22 cellular contexts compared by ENCODE assay signal in genomic region chr1:247100676-247101279, GRCh38.
"Had no signal": no experiment of that assay in that cellular context is flagged by ENCODE, and none has a peak within 500 bp of the region (broad histone marks: within the 10 kb centered on the region; RNA-seq: fewer than 3 reads in every experiment).

No MANE protein-coding gene starts in this region.

- H3K4me3 ChIP-seq: esophagus muscularis mucosa, heart right ventricle, left lung, lung, right lobe of liver, upper lobe of left lung, vagina had no signal

- ATAC-seq: activated CD8-positive, alpha-beta T cell treated with anti-CD3 and anti-CD28 coated beads for 36 hours; activated T-cell treated with anti-CD3 and anti-CD28 coated beads, Interleukin-2, amount 50 U/mL, for 4 hours; foreskin keratinocyte; heart right ventricle; left lung; natural killer cell treated with Interleukin-12 subunit alpha and Interleukin-12 subunit beta and Interleukin-15 and Interleukin-18, amount 100 ng/mL, for 72 hours; right lobe of liver; T-cell had no signal

- H3K27ac ChIP-seq: esophagus muscularis mucosa, foreskin keratinocyte, heart right ventricle, left lung, right lobe of liver, upper lobe of left lung, vagina had no signal

- H3K27me3 ChIP-seq: esophagus muscularis mucosa, foreskin keratinocyte, heart right ventricle, left lung, right lobe of liver, upper lobe of left lung, vagina had no signal

- H3K9me3 ChIP-seq: esophagus muscularis mucosa had no signal

- H3K4me3 Mint-ChIP-seq: activated B cell treated with CpG ODN at 0.5 μM for 24 hours; activated CD8-positive, alpha-beta T cell treated with anti-CD3 and anti-CD28 coated beads for 36 hours; activated T-cell treated with anti-CD3 and anti-CD28 coated beads, Interleukin-2, amount 50 U/mL, for 4 hours; natural killer cell treated with Interleukin-12 subunit alpha and Interleukin-12 subunit beta and Interleukin-15 and Interleukin-18, amount 100 ng/mL, for 72 hours; stimulated activated naive CD8-positive, alpha-beta T cell treated with anti-CD3 and anti-CD28 coated beads, Interleukin-15, Interleukin-2, amounts not matched to agents 100 ng/mL and 50 ng/mL, for 24 hours; T-cell had no signal

- DNase-seq: activated B cell treated with CpG ODN at 0.5 μM for 24 hours; activated CD4-positive, alpha-beta T cell treated with anti-CD3 and anti-CD28 coated beads, Interleukin-2, amount 50 U/mL, for 1 hour; activated CD8-positive, alpha-beta T cell treated with anti-CD3 and anti-CD28 coated beads for 36 hours; activated naive CD4-positive, alpha-beta T cell; activated T-cell treated with anti-CD3 and anti-CD28 coated beads, Interleukin-2, amount 50 U/mL, for 4 hours; amygdala; central memory CD4-positive, alpha-beta T cell; foreskin keratinocyte; heart right ventricle; left lung; mesendoderm; posterior cingulate gyrus; right lobe of liver; stimulated activated CD4-positive, alpha-beta T cell treated with anti-CD3 and anti-CD28 coated beads, Interleukin-12 subunit alpha, Interleukin-12 subunit beta, amount 100 ng/mL, for 4 hours; stimulated activated CD4-positive, alpha-beta T cell treated with anti-CD3 and anti-CD28 coated beads, Interleukin-4, amount 100 ng/mL, for 1 hour; T-cell; upper lobe of left lung had no signal

- H3K27me3 Mint-ChIP-seq: activated B cell treated with CpG ODN at 0.5 μM for 24 hours; activated CD8-positive, alpha-beta T cell treated with anti-CD3 and anti-CD28 coated beads for 36 hours; natural killer cell treated with Interleukin-12 subunit alpha and Interleukin-12 subunit beta and Interleukin-15 and Interleukin-18, amount 100 ng/mL, for 72 hours; stimulated activated naive CD8-positive, alpha-beta T cell treated with anti-CD3 and anti-CD28 coated beads, Interleukin-15, Interleukin-2, amounts not matched to agents 100 ng/mL and 50 ng/mL, for 24 hours had no signal

- H3K27ac Mint-ChIP-seq: activated B cell treated with CpG ODN at 0.5 μM for 24 hours; activated CD8-positive, alpha-beta T cell treated with anti-CD3 and anti-CD28 coated beads for 36 hours; natural killer cell treated with Interleukin-12 subunit alpha and Interleukin-12 subunit beta and Interleukin-15 and Interleukin-18, amount 100 ng/mL, for 72 hours; stimulated activated naive CD8-positive, alpha-beta T cell treated with anti-CD3 and anti-CD28 coated beads, Interleukin-15, Interleukin-2, amounts not matched to agents 100 ng/mL and 50 ng/mL, for 24 hours; T-cell had no signal

- H3K4me1 ChIP-seq: right lobe of liver had no signal
